ENCODE assay signal across 35 cellular contexts in the genomic region with DNA sequence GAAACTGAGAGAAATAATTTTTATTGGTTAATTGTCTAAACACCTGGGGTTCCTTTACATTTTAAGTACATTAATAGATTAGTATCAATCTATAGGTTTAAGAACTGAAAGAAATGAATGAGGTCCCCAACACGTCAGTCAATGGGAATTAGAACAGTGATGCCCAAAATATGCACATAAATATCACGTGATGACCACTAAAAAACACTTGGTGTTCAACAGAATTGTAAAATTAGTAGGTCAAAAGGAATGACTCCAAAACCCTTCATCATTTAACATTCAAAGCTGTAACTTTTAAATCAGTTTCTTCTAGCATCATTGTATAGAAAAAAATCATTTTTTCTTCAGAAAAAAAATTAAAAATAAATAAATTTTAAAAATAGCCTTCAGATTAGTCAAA.
"Had no signal": no experiment of that assay in that cellular context is flagged by ENCODE, and none has a peak within 500 bp of the region (broad histone marks: within the 10 kb centered on the region; RNA-seq: fewer than 3 reads in every experiment).

No MANE protein-coding gene starts in this region.

- H3K36me3 ChIP-seq: MG63 had no signal

- H3K4me3 ChIP-seq: MG63 had no signal

- DNase-seq: Karpas-422, Kasumi-1, MG63, MM.1S, MV-4-11, NCI-H1048, NCI-H1092, NCI-H1092 treated with DMSO at 0.1 percent for 48 hours, NCI-H1105, NCI-H1105 treated with DMSO at 0.1 percent for 48 hours, NCI-H1417, NCI-H1417 treated with DMSO at 0.1 percent for 48 hours, NCI-H1436, NCI-H1436 treated with DMSO at 0.1 percent for 48 hours, NCI-H146, NCI-H1694, NCI-H1694 treated with DMSO at 0.1 percent for 48 hours, NCI-H187, NCI-H187 treated with DMSO at 0.1 percent for 48 hours, NCI-H1930, NCI-H2029, NCI-H2029 treated with DMSO at 0.1 percent for 48 hours, NCI-H2081, NCI-H2081 treated with DMSO at 0.1 percent for 48 hours, NCI-H2107, NCI-H2171, NCI-H2171 treated with DMSO at 0.1 percent for 48 hours, NCI-H2227 treated with DMSO at 0.1 percent for 48 hours, NCI-H226, NCI-H345, NCI-H446, NCI-H446 treated with DMSO at 0.1 percent for 48 hours, NCI-H510A, NCI-H510A treated with DMSO at 0.1 percent for 48 hours had no signal

- H3K4me2 ChIP-seq: KMS-11 had no signal

- H3K27me3 ChIP-seq: MG63 had no signal

- H3K9ac ChIP-seq: KMS-11 had no signal

- H3K27ac ChIP-seq: KMS-11 had no signal
